ENCODE assay signal across 1 cellular context in the genomic region with DNA sequence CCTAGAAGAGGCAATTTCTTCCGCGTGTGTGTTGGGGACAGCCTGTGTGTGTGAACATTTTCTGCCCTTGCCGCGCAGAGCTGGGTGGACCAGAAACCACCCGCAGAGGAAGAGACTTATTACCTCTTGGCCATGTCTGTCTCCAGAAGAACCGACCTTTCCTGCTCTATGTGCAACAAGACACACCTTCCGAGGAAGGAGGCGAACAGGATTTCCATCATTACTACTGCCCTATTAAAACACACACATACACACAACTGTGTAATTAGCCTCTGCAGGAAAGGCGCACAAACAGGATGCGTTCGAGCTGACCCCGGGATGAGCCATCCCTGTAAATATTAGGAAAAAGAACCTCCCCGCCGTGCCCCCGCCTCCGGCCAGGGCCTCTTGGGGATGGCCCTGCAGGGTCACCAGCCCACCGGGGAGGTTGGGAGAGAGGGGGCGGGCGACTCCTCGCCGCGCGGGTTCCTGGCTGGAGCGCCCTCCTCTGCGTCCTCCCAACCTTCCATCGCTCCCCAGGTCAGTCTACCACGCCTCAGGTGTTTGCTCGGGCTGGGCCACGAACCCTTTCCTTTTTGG.
TF ChIP-seq lines count a peak whose summit lies in the region.

No MANE protein-coding gene starts in this region.

TF ChIP-seq in GM12878, 131 proteins besides CTCF, POLR2A, EP300 and RAD21:
- TF ChIP-seq, protein P1, sequence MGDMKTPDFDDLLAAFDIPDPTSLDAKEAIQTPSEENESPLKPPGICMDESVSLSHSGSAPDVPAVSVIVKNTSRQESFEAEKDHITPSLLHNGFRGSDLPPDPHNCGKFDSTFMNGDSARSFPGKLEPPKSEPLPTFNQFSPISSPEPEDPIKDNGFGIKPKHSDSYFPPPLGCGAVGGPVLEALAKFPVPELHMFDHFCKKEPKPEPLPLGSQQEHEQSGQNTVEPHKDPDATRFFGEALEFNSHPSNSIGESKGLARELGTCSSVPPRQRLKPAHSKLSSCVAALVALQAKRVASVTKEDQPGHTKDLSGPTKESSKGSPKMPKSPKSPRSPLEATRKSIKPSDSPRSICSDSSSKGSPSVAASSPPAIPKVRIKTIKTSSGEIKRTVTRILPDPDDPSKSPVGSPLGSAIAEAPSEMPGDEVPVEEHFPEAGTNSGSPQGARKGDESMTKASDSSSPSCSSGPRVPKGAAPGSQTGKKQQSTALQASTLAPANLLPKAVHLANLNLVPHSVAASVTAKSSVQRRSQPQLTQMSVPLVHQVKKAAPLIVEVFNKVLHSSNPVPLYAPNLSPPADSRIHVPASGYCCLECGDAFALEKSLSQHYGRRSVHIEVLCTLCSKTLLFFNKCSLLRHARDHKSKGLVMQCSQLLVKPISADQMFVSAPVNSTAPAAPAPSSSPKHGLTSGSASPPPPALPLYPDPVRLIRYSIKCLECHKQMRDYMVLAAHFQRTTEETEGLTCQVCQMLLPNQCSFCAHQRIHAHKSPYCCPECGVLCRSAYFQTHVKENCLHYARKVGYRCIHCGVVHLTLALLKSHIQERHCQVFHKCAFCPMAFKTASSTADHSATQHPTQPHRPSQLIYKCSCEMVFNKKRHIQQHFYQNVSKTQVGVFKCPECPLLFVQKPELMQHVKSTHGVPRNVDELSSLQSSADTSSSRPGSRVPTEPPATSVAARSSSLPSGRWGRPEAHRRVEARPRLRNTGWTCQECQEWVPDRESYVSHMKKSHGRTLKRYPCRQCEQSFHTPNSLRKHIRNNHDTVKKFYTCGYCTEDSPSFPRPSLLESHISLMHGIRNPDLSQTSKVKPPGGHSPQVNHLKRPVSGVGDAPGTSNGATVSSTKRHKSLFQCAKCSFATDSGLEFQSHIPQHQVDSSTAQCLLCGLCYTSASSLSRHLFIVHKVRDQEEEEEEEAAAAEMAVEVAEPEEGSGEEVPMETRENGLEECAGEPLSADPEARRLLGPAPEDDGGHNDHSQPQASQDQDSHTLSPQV (IDR thresholded peaks at IDR 0.05): no peak
- TF ChIP-seq FOXM1 (IDR thresholded peaks at IDR 0.05; ENCODE audit: low read depth, low read length): no peak
- TF ChIP-seq, protein P2, sequence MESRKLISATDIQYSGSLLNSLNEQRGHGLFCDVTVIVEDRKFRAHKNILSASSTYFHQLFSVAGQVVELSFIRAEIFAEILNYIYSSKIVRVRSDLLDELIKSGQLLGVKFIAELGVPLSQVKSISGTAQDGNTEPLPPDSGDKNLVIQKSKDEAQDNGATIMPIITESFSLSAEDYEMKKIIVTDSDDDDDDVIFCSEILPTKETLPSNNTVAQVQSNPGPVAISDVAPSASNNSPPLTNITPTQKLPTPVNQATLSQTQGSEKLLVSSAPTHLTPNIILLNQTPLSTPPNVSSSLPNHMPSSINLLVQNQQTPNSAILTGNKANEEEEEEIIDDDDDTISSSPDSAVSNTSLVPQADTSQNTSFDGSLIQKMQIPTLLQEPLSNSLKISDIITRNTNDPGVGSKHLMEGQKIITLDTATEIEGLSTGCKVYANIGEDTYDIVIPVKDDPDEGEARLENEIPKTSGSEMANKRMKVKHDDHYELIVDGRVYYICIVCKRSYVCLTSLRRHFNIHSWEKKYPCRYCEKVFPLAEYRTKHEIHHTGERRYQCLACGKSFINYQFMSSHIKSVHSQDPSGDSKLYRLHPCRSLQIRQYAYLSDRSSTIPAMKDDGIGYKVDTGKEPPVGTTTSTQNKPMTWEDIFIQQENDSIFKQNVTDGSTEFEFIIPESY (IDR thresholded peaks at IDR 0.05): 0 out of 2 replicates have a peak, but pooled peaks have one; percentile 43
- no peak for TF ChIP-seq NRF1 (conservative IDR thresholded peaks at IDR 0.05; ENCODE audit: low read depth, low read length)
- no peak for TF ChIP-seq RUNX3 (IDR thresholded peaks at IDR 0.05; ENCODE audit: low read length)
- 0 out of 4 replicates have a peak, but pooled peaks of 1 of the 2 experiments have one; percentile 3 for TF ChIP-seq IKZF2 (IDR thresholded peaks at IDR 0.05)
- TF ChIP-seq MTA3 (IDR thresholded peaks at IDR 0.05; ENCODE audit: borderline replicate concordance, low read length): no peak
- no peak for TF ChIP-seq HDAC6 (IDR thresholded peaks at IDR 0.05; ENCODE audit: unreplicated experiment)
- TF ChIP-seq EGR1 (IDR thresholded peaks at IDR 0.05; ENCODE audit: borderline replicate concordance in 1 of 2, low read depth in 2 of 2, low read length in 2 of 2): no peak
